In the genomic region with DNA sequence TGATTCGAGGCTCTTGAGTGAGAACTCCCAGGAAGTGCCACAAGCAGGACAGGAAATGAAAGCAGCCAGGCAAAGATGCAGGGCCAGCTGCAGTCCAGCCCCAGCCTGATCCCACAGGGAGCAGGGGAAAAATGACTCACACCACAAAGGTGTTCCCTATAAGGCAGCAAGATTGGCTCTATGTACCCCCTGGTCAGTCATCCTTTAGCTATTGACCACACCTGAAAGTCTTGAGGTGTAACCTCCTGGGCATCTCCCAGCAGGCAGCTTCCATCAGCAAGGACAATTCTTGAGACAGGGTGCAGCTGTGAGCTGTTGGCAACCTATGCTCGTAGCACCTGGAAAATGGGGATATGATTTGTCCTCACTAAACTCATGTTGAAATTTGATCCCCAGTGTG, we compare ENCODE assay signal across 2 cellular contexts.
TF ChIP-seq lines count a peak whose summit lies in the region.

No MANE protein-coding gene starts in this region.

TF ChIP-seq in GM23338, 12 proteins besides CTCF, POLR2A, EP300 and RAD21 (continues in another document):
- TF ChIP-seq EZH2phosphoT487 (IDR thresholded peaks at IDR 0.05; ENCODE audit: unreplicated experiment): no peak
- no peak for TF ChIP-seq CREB1 (CRISPR knock-in tag; IDR thresholded peaks at IDR 0.05; ENCODE audit: low read depth)
- no peak for TF ChIP-seq STAT1 (IDR thresholded peaks at IDR 0.05; ENCODE audit: unreplicated experiment)
- TF ChIP-seq, protein P1, sequence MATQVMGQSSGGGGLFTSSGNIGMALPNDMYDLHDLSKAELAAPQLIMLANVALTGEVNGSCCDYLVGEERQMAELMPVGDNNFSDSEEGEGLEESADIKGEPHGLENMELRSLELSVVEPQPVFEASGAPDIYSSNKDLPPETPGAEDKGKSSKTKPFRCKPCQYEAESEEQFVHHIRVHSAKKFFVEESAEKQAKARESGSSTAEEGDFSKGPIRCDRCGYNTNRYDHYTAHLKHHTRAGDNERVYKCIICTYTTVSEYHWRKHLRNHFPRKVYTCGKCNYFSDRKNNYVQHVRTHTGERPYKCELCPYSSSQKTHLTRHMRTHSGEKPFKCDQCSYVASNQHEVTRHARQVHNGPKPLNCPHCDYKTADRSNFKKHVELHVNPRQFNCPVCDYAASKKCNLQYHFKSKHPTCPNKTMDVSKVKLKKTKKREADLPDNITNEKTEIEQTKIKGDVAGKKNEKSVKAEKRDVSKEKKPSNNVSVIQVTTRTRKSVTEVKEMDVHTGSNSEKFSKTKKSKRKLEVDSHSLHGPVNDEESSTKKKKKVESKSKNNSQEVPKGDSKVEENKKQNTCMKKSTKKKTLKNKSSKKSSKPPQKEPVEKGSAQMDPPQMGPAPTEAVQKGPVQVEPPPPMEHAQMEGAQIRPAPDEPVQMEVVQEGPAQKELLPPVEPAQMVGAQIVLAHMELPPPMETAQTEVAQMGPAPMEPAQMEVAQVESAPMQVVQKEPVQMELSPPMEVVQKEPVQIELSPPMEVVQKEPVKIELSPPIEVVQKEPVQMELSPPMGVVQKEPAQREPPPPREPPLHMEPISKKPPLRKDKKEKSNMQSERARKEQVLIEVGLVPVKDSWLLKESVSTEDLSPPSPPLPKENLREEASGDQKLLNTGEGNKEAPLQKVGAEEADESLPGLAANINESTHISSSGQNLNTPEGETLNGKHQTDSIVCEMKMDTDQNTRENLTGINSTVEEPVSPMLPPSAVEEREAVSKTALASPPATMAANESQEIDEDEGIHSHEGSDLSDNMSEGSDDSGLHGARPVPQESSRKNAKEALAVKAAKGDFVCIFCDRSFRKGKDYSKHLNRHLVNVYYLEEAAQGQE (IDR thresholded peaks at IDR 0.05; ENCODE audit: unreplicated experiment): no peak
- TF ChIP-seq, protein P2, sequence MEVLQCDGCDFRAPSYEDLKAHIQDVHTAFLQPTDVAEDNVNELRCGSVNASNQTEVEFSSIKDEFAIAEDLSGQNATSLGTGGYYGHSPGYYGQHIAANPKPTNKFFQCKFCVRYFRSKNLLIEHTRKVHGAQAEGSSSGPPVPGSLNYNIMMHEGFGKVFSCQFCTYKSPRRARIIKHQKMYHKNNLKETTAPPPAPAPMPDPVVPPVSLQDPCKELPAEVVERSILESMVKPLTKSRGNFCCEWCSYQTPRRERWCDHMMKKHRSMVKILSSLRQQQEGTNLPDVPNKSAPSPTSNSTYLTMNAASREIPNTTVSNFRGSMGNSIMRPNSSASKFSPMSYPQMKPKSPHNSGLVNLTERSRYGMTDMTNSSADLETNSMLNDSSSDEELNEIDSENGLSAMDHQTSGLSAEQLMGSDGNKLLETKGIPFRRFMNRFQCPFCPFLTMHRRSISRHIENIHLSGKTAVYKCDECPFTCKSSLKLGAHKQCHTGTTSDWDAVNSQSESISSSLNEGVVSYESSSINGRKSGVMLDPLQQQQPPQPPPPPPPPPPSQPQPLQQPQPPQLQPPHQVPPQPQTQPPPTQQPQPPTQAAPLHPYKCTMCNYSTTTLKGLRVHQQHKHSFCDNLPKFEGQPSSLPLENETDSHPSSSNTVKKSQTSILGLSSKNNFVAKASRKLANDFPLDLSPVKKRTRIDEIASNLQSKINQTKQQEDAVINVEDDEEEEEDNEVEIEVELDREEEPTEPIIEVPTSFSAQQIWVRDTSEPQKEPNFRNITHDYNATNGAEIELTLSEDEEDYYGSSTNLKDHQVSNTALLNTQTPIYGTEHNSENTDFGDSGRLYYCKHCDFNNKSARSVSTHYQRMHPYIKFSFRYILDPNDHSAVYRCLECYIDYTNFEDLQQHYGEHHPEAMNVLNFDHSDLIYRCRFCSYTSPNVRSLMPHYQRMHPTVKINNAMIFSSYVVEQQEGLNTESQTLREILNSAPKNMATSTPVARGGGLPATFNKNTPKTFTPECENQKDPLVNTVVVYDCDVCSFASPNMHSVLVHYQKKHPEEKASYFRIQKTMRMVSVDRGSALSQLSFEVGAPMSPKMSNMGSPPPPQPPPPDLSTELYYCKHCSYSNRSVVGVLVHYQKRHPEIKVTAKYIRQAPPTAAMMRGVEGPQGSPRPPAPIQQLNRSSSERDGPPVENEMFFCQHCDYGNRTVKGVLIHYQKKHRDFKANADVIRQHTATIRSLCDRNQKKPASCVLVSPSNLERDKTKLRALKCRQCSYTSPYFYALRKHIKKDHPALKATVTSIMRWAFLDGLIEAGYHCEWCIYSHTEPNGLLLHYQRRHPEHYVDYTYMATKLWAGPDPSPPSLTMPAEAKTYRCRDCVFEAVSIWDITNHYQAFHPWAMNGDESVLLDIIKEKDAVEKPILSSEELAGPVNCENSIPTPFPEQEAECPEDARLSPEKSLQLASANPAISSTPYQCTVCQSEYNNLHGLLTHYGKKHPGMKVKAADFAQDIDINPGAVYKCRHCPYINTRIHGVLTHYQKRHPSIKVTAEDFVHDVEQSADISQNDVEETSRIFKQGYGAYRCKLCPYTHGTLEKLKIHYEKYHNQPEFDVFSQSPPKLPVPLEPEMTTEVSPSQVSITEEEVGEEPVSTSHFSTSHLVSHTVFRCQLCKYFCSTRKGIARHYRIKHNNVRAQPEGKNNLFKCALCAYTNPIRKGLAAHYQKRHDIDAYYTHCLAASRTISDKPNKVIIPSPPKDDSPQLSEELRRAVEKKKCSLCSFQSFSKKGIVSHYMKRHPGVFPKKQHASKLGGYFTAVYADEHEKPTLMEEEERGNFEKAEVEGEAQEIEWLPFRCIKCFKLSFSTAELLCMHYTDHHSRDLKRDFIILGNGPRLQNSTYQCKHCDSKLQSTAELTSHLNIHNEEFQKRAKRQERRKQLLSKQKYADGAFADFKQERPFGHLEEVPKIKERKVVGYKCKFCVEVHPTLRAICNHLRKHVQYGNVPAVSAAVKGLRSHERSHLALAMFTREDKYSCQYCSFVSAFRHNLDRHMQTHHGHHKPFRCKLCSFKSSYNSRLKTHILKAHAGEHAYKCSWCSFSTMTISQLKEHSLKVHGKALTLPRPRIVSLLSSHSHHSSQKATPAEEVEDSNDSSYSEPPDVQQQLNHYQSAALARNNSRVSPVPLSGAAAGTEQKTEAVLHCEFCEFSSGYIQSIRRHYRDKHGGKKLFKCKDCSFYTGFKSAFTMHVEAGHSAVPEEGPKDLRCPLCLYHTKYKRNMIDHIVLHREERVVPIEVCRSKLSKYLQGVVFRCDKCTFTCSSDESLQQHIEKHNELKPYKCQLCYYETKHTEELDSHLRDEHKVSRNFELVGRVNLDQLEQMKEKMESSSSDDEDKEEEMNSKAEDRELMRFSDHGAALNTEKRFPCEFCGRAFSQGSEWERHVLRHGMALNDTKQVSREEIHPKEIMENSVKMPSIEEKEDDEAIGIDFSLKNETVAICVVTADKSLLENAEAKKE (CRISPR knock-in tag; IDR thresholded peaks at IDR 0.05): no peak
- no peak for TF ChIP-seq POLR2AphosphoS5 (IDR thresholded peaks at IDR 0.05; ENCODE audit: low read depth)
- no peak for TF ChIP-seq NANOG (IDR thresholded peaks at IDR 0.05; ENCODE audit: borderline replicate concordance)
- TF ChIP-seq EZH2 (IDR thresholded peaks at IDR 0.05; ENCODE audit: low read depth, unreplicated experiment): no peak
- TF ChIP-seq, protein P3, sequence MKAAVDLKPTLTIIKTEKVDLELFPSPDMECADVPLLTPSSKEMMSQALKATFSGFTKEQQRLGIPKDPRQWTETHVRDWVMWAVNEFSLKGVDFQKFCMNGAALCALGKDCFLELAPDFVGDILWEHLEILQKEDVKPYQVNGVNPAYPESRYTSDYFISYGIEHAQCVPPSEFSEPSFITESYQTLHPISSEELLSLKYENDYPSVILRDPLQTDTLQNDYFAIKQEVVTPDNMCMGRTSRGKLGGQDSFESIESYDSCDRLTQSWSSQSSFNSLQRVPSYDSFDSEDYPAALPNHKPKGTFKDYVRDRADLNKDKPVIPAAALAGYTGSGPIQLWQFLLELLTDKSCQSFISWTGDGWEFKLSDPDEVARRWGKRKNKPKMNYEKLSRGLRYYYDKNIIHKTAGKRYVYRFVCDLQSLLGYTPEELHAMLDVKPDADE (IDR thresholded peaks at IDR 0.05): no peak
- no peak for TF ChIP-seq ZNF114 (CRISPR knock-in tag; IDR thresholded peaks at IDR 0.05)

TF ChIP-seq in H1, 55 proteins besides CTCF, POLR2A, EP300 and RAD21:
- TF ChIP-seq, protein P4, sequence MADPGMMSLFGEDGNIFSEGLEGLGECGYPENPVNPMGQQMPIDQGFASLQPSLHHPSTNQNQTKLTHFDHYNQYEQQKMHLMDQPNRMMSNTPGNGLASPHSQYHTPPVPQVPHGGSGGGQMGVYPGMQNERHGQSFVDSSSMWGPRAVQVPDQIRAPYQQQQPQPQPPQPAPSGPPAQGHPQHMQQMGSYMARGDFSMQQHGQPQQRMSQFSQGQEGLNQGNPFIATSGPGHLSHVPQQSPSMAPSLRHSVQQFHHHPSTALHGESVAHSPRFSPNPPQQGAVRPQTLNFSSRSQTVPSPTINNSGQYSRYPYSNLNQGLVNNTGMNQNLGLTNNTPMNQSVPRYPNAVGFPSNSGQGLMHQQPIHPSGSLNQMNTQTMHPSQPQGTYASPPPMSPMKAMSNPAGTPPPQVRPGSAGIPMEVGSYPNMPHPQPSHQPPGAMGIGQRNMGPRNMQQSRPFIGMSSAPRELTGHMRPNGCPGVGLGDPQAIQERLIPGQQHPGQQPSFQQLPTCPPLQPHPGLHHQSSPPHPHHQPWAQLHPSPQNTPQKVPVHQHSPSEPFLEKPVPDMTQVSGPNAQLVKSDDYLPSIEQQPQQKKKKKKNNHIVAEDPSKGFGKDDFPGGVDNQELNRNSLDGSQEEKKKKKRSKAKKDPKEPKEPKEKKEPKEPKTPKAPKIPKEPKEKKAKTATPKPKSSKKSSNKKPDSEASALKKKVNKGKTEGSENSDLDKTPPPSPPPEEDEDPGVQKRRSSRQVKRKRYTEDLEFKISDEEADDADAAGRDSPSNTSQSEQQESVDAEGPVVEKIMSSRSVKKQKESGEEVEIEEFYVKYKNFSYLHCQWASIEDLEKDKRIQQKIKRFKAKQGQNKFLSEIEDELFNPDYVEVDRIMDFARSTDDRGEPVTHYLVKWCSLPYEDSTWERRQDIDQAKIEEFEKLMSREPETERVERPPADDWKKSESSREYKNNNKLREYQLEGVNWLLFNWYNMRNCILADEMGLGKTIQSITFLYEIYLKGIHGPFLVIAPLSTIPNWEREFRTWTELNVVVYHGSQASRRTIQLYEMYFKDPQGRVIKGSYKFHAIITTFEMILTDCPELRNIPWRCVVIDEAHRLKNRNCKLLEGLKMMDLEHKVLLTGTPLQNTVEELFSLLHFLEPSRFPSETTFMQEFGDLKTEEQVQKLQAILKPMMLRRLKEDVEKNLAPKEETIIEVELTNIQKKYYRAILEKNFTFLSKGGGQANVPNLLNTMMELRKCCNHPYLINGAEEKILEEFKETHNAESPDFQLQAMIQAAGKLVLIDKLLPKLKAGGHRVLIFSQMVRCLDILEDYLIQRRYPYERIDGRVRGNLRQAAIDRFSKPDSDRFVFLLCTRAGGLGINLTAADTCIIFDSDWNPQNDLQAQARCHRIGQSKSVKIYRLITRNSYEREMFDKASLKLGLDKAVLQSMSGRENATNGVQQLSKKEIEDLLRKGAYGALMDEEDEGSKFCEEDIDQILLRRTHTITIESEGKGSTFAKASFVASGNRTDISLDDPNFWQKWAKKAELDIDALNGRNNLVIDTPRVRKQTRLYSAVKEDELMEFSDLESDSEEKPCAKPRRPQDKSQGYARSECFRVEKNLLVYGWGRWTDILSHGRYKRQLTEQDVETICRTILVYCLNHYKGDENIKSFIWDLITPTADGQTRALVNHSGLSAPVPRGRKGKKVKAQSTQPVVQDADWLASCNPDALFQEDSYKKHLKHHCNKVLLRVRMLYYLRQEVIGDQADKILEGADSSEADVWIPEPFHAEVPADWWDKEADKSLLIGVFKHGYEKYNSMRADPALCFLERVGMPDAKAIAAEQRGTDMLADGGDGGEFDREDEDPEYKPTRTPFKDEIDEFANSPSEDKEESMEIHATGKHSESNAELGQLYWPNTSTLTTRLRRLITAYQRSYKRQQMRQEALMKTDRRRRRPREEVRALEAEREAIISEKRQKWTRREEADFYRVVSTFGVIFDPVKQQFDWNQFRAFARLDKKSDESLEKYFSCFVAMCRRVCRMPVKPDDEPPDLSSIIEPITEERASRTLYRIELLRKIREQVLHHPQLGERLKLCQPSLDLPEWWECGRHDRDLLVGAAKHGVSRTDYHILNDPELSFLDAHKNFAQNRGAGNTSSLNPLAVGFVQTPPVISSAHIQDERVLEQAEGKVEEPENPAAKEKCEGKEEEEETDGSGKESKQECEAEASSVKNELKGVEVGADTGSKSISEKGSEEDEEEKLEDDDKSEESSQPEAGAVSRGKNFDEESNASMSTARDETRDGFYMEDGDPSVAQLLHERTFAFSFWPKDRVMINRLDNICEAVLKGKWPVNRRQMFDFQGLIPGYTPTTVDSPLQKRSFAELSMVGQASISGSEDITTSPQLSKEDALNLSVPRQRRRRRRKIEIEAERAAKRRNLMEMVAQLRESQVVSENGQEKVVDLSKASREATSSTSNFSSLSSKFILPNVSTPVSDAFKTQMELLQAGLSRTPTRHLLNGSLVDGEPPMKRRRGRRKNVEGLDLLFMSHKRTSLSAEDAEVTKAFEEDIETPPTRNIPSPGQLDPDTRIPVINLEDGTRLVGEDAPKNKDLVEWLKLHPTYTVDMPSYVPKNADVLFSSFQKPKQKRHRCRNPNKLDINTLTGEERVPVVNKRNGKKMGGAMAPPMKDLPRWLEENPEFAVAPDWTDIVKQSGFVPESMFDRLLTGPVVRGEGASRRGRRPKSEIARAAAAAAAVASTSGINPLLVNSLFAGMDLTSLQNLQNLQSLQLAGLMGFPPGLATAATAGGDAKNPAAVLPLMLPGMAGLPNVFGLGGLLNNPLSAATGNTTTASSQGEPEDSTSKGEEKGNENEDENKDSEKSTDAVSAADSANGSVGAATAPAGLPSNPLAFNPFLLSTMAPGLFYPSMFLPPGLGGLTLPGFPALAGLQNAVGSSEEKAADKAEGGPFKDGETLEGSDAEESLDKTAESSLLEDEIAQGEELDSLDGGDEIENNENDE (IDR thresholded peaks at IDR 0.05; ENCODE audit: insufficient replicate concordance, low read length): no peak
- TF ChIP-seq, protein P5, sequence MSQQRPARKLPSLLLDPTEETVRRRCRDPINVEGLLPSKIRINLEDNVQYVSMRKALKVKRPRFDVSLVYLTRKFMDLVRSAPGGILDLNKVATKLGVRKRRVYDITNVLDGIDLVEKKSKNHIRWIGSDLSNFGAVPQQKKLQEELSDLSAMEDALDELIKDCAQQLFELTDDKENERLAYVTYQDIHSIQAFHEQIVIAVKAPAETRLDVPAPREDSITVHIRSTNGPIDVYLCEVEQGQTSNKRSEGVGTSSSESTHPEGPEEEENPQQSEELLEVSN (IDR thresholded peaks at IDR 0.05): no peak
- no peak for TF ChIP-seq HDAC2 (IDR thresholded peaks at IDR 0.05; ENCODE audit: borderline replicate concordance in 1 of 2, low read depth in 2 of 2, low read length in 2 of 2)
- TF ChIP-seq CBX5 (IDR thresholded peaks at IDR 0.05; ENCODE audit: low read depth, low read length): no peak
- no peak for TF ChIP-seq BCL11A (IDR thresholded peaks at IDR 0.05; ENCODE audit: low read depth in 2 of 2, low read length in 2 of 2)
- TF ChIP-seq SP2 (IDR thresholded peaks at IDR 0.05; ENCODE audit: low read length): no peak
- no peak for TF ChIP-seq SP4 (IDR thresholded peaks at IDR 0.05; ENCODE audit: low read length)
- no peak for TF ChIP-seq TAF7 (optimal IDR thresholded peaks at IDR 0.05; ENCODE audit: borderline replicate concordance, low read depth, low read length)
- TF ChIP-seq EGR1 (IDR thresholded peaks at IDR 0.05; ENCODE audit: borderline replicate concordance, low read depth, low read length): no peak
- TF ChIP-seq BRCA1 (IDR thresholded peaks at IDR 0.05; ENCODE audit: low read depth, low read length): no peak
- TF ChIP-seq, protein P6, sequence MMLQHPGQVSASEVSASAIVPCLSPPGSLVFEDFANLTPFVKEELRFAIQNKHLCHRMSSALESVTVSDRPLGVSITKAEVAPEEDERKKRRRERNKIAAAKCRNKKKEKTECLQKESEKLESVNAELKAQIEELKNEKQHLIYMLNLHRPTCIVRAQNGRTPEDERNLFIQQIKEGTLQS (IDR thresholded peaks at IDR 0.05; ENCODE audit: insufficient read depth, low read depth, low read length): no peak
- TF ChIP-seq SIRT6 (IDR thresholded peaks at IDR 0.05; ENCODE audit: low read length): no peak
- no peak for TF ChIP-seq POU5F1 (IDR thresholded peaks at IDR 0.05; ENCODE audit: low read depth, low read length)
- TF ChIP-seq YY1 (IDR thresholded peaks at IDR 0.05; ENCODE audit: low read depth, low read length): no peak
- TF ChIP-seq JUND (IDR thresholded peaks at IDR 0.05; ENCODE audit: low read length): no peak
- TF ChIP-seq SUZ12 (IDR thresholded peaks at IDR 0.05; ENCODE audit: low read length): no peak
- TF ChIP-seq KDM4A (IDR thresholded peaks at IDR 0.05; ENCODE audit: low read depth, low read length, severe bottlenecking): no peak
- TF ChIP-seq ZNF274 (IDR thresholded peaks at IDR 0.05; ENCODE audit: borderline replicate concordance, extremely low read depth, low read length): no peak
